8 cellular contexts compared by ENCODE assay signal in the genomic region with DNA sequence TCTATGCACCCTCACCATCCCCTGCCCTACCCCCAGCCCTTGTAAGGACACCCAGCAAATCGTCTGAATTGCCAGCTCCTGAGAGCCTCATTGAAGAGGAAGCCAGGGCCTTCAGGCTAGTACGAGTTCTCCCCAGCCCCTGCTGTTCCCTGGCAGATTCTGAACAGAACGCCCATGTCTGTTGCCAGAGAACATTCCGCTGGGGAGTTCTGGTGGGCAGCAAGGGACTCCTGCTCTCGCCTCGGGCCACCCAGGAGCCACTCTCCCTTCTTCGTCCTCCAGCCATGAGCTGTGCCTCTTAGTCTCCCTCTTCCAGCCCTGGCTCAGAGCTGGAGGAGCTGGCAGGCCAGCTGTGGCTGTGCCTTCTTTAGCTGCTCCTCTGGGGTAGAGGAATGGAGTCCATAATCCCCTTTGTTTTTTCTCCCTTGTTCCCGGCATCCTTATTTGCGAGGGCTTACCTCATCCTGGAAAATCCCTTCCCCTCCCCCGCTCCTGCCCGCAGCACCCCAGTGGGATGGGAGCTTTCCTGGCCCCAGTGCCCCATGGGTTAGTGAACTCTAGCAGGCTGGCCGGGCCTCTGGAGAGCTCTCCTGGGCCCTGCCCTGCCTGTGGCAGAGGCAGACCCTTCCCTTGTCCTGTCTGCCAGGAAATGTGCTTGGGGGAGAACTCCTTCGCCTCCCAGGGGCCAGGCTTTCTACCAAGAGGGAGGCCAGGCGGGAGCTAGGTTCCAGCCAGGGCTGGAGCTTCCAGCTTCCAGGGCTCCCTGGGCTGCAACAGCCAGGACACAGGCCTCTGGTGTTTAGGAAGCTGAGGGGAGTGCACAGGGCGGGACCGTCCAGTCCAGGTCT. TPM values are rescaled to one million over a fixed set of nuclear protein-coding genes. Genes with fewer than 3 reads are reported as not detected.
DNase-seq lines count a peak whose midpoint lies in the region; ATAC-seq and TF ChIP-seq lines count a peak whose summit lies in the region.

No MANE protein-coding gene starts in this region.

- peak in 36 of 61 donors; percentile 25 to 72 (median 53) for DNase-seq in caudate nucleus (lab: John Stamatoyannopoulos, UW)
- no peak for DNase-seq in testis
- DNase-seq in UCSD-AML1 (lab: John Stamatoyannopoulos, UW; ENCODE audit: unreplicated experiment): no peak
- no peak for DNase-seq in NCI-H748 (lab: John Stamatoyannopoulos, UW; ENCODE audit: unreplicated experiment)

- H3K27ac ChIP-seq in HUES6 (ENCODE audit: low read depth, low read length): peak overlapping the region; percentile 92
- H3K27ac ChIP-seq in caudate nucleus (ENCODE audit: low read depth, low read length): peak overlapping the region; percentile 86
- H3K27ac ChIP-seq in layer of hippocampus (ENCODE audit: low read depth, low read length): peak overlapping the region; percentile 74
- peak overlapping the region; percentile 80 to 84 for H3K27ac ChIP-seq in testis

- TF ChIP-seq POLR2A in testis (IDR thresholded peaks at IDR 0.05): no peak

- WGBS in testis, 2 donors: 25 to 35% methylated on average over 12 to 16 of the region's 16 CpGs

- no peak for ATAC-seq in HG02642 (IDR thresholded peaks at IDR 0.05; ENCODE audit: poor library complexity, unreplicated experiment)
- no peak for ATAC-seq in GM21825 (IDR thresholded peaks at IDR 0.05; ENCODE audit: unreplicated experiment)

- H3K4me1 ChIP-seq in HUES6 (ENCODE audit: control insufficient read depth, insufficient read depth, low read length) (peaks cover 64% of the 10 kb centered on the region), testis (peaks cover 82% of the 10 kb centered on the region)

- H3K9me3 ChIP-seq in HUES6 (ENCODE audit: control insufficient read depth, insufficient read depth, low read depth, low read length) (no peaks in the 10 kb centered on the region), testis (no peaks in the 10 kb centered on the region)

- H3K27me3 ChIP-seq in HUES6 (ENCODE audit: control insufficient read depth, insufficient read depth, low read length): no peaks in the 10 kb centered on the region
- no peaks in the 10 kb centered on the region for H3K27me3 ChIP-seq in layer of hippocampus (ENCODE audit: control insufficient read depth, insufficient read depth, low read length)
- H3K27me3 ChIP-seq in testis: no peaks in the 10 kb centered on the region

- no peak for TF ChIP-seq CTCF in testis (IDR thresholded peaks at IDR 0.05)

- H3K36me3 ChIP-seq in HUES6 (ENCODE audit: control insufficient read depth, insufficient read depth, low read length) (no peaks in the 10 kb centered on the region), testis (ENCODE audit: low read depth, missing control alignments) (no peaks in the 10 kb centered on the region)

- H3K4me3 ChIP-seq in HUES6 (ENCODE audit: low read depth, low read length) (peak overlapping the region; percentile 19; the same call in 1 of the 2 replicates), testis (no peak overlapping the region)

- peak overlapping the region; percentile 75 for H3K9ac ChIP-seq in HUES6 (ENCODE audit: low read length)

- intact Hi-C loops in testis (cut with DNase I; ENCODE audit: low total_unique reads): no loop called here

RNA-seq across cellular contexts. Expression of gene TRIM8, which starts 16.6 kb away (rescaled TPM):
- total RNA-seq in testis: 100 to 1,000 TPM; 114 to 170 TPM
- 69.8 TPM for polyA plus RNA-seq in testis (ENCODE audit: insufficient read depth, low read depth, low replicate concordance)

Comparison
In these comparisons a context has a peak if more than half of its experiments do, and no peak if none do; other contexts are left out.
1. DNase-seq: peak in caudate nucleus (36 of 61); none in testis (single experiment), UCSD-AML1 (single experiment) and NCI-H748 (single experiment).
2. Peak in every context shown above with its lines, with median percentiles within 50 percentile points of each other: H3K27ac ChIP-seq.